In the genomic region with DNA sequence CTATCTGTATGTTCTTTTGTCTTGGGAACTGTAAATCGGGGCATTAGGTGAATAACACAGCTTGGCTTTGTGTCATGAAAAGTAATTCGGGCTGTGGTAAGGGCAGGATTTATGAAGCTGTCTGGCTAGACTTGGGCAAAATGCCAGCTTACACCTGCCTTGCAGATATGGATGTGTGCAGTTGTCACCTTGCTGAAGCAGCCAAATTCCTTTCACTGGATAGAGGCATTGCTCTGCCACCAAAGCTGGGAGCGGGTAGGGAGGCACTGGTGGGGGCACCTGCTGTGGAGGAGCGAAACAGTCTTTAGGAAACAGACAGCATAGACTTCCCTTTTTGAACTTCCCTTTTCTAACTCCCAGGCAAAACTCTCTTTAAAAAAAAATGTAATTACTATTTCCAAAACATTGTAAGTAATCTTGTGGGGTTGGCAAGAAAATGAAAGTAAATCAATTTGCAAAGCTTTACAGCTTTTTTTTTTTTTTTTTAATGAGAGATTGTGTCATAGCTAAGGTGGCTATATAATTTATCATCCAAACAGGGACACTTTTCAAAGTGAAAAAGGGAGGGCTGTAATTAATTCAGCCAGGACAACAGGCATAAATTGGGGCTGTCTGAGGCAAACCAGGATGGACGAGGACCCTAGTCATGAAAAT, we compare ENCODE assay signal across 8 cellular contexts.
A peak's percentile ranks its signal among the peaks of the same experiment; 100 is the strongest.
DNase-seq lines count a peak whose midpoint lies in the region; ATAC-seq and TF ChIP-seq lines count a peak whose summit lies in the region.

No MANE protein-coding gene starts in this region.

- H3K9me3 ChIP-seq in IMR-90 (ENCODE audit: control insufficient read depth, insufficient read depth, low read length) = no peaks in the 10 kb centered on the region
- H3K9me3 ChIP-seq in H9 (ENCODE audit: control insufficient read depth, low read depth, low read length) = no peaks in the 10 kb centered on the region

- no peaks in the 10 kb centered on the region for H3K79me2 ChIP-seq in H9 (ENCODE audit: insufficient read depth, low read length)

- no TSS peak for BruUV-seq in Calu3 (replicated peaks; lab: Mats Ljungman, UMichigan)
- no TSS peak for BruUV-seq in IMR-90 (replicated peaks; lab: Mats Ljungman, UMichigan)

- no peak for TF ChIP-seq RAD21 in IMR-90 (IDR thresholded peaks at IDR 0.05; ENCODE audit: low read length)

- H2AFZ ChIP-seq in IMR-90 (replicated peaks; ENCODE audit: low read length, poor library complexity) = no peak overlapping the region
- H2AFZ ChIP-seq in H9 (ENCODE audit: low read length) = no peak overlapping the region

- 57% methylated on average over 2 of the region's 5 CpGs; no CpG with 5 or more reads in 1 of the 2 experiments for WGBS in IMR-90 (ENCODE audit: extremely low coverage in 2 of 2, insufficient read length in 1 of 2), 2 experiments
- no CpG with 5 or more reads among the region's 5 CpGs for WGBS in H9 (ENCODE audit: extremely low coverage, insufficient read length, low lambda C conversion rate)

- H3K9ac ChIP-seq in IMR-90 (ENCODE audit: low read depth, low read length) (no peak overlapping the region), H9 (ENCODE audit: extremely low read depth, insufficient read length, low read length) (no peak overlapping the region)

- H2AK5ac ChIP-seq in IMR-90 (ENCODE audit: low read depth, low read length) = no peak overlapping the region
- no peak overlapping the region for H2AK5ac ChIP-seq in H9 (ENCODE audit: insufficient read length, low read length)

- no peak overlapping the region for H2BK12ac ChIP-seq in H9 (ENCODE audit: insufficient read length, low read depth, low read length)

- H2BK20ac ChIP-seq in IMR-90 (ENCODE audit: low read depth, low read length) (no peak overlapping the region), H9 (ENCODE audit: low read depth, low read length, poor library complexity, severe bottlenecking) (no peak overlapping the region)

- intact Hi-C loops in Calu3 (cut with micrococcal nuclease; ENCODE audit: unreplicated experiment) (loop anchor here (5.0 to 10.0 kb wide), 4 partner anchors 348 to 690 kb away; a partner anchor contains a TSS), IMR-90 (cut with micrococcal nuclease) (no loop called here)

- H3K4me1 ChIP-seq in IMR-90 (ENCODE audit: control insufficient read depth, insufficient read depth, low read length) = no peaks in the 10 kb centered on the region; the same call in 1 of the 2 replicates
- H3K4me1 ChIP-seq in H9 (ENCODE audit: insufficient read depth, low read length) = no peaks in the 10 kb centered on the region

- H3K4ac ChIP-seq in IMR-90 (ENCODE audit: low read depth, low read length) (no peak overlapping the region), H9 (ENCODE audit: low read depth, low read length) (no peak overlapping the region)

- no peak overlapping the region for H4K8ac ChIP-seq in IMR-90 (ENCODE audit: low read depth in 2 of 2, low read length in 2 of 2)
- no peak overlapping the region for H4K8ac ChIP-seq in H9 (replicated peaks; ENCODE audit: insufficient read length, low read depth, low read length)

- no peak overlapping the region for H2BK120ac ChIP-seq in IMR-90 (ENCODE audit: low read depth, low read length)
- no peak overlapping the region for H2BK120ac ChIP-seq in H9 (ENCODE audit: low read depth, low read length, poor library complexity, severe bottlenecking)

- H3K79me1 ChIP-seq in IMR-90 (ENCODE audit: low read depth in 1 of 2, low read length in 2 of 2) (no peaks in the 10 kb centered on the region), H9 (ENCODE audit: insufficient read depth, low read depth, low read length, poor library complexity, severe bottlenecking) (no peaks in the 10 kb centered on the region)

- H2BK15ac ChIP-seq in IMR-90 (ENCODE audit: low read depth, low read length) = no peak overlapping the region
- H2BK15ac ChIP-seq in H9 (ENCODE audit: low read depth, low read length) = no peak overlapping the region

- H3K9me1 ChIP-seq in IMR-90 (ENCODE audit: insufficient read depth, low read length) = no peaks in the 10 kb centered on the region

- no peak overlapping the region for H3T11ph ChIP-seq in H9 (ENCODE audit: low read length)

- CTCF ChIA-PET in Calu3 (lab: Charles Lee) = interaction anchor here (0.7 to 1.0 kb wide), 4 partner anchors 14 to 965 kb away, joined by 3 to 4 read pairs (median 4); no protein-coding TSS in a partner anchor
- CTCF ChIA-PET in IMR-90 (lab: Yijun Ruan, JAX) = no interaction called here

- dilution Hi-C loops in IMR-90 (cut with HindIII; ENCODE audit: low sequenced_read_pairs, unreplicated experiment) = no loop called here

- no peaks in the 10 kb centered on the region for H4K20me1 ChIP-seq in IMR-90 (ENCODE audit: insufficient read depth, low read length)
- no peaks in the 10 kb centered on the region for H4K20me1 ChIP-seq in H9 (ENCODE audit: control insufficient read depth, insufficient read depth, insufficient read length)

- H3K23ac ChIP-seq in IMR-90 (ENCODE audit: low read depth, low read length) (no peak overlapping the region), H9 (ENCODE audit: insufficient read length, low read depth, low read length) (no peak overlapping the region)

- no peak overlapping the region for H2AK9ac ChIP-seq in IMR-90 (replicated peaks; ENCODE audit: low read depth, low read length, poor library complexity)

- H3K36me3 Mint-ChIP-seq in Calu3 (ENCODE audit: insufficient read depth, unreplicated experiment) (peaks cover 5% of the 10 kb centered on the region), H9 (ENCODE audit: insufficient read depth in 1 of 3, low read depth in 3 of 3) (no peaks in the 10 kb centered on the region)
- H3K36me3 Mint-ChIP-seq in stimulated activated naive B cell treated with anti-CD40 and anti-IgM and Interleukin-4, amounts not matched to agents 10 μg/mL and 1 μg/mL and 100 μg/mL, for 72 hours = no peaks in the 10 kb centered on the region
- H3K36me3 Mint-ChIP-seq in natural killer cell treated with Interleukin-12 subunit alpha and Interleukin-12 subunit beta and Interleukin-15 and Interleukin-18, amount 100 ng/mL, for 72 hours = no peaks in the 10 kb centered on the region

- H2BK5ac ChIP-seq in IMR-90 (ENCODE audit: low read depth, low read length, poor library complexity, severe bottlenecking) (no peak overlapping the region), H9 (ENCODE audit: insufficient read length, low read length) (no peak overlapping the region)

- H3K56ac ChIP-seq in IMR-90 (ENCODE audit: extremely low read depth, insufficient read depth, low read length) (no peak overlapping the region), H9 (ENCODE audit: insufficient read length, low read depth, low read length) (no peak overlapping the region)

- no peak overlapping the region for H3K14ac ChIP-seq in IMR-90 (replicated peaks; ENCODE audit: low read depth, low read length)
- H3K14ac ChIP-seq in H9 (ENCODE audit: insufficient read depth, low read length) = no peak overlapping the region

- peak overlapping the region; percentile 64 for H3K4me3 Mint-ChIP-seq in Calu3 (ENCODE audit: low read depth, unreplicated experiment)
- H3K4me3 Mint-ChIP-seq in stimulated activated naive B cell treated with anti-CD40 and anti-IgM and Interleukin-4, amounts not matched to agents 10 μg/mL and 1 μg/mL and 100 μg/mL, for 72 hours = peak overlapping the region; percentile 77 to 85
- no peak overlapping the region for H3K4me3 Mint-ChIP-seq in H9
- no peak overlapping the region for H3K4me3 Mint-ChIP-seq in natural killer cell treated with Interleukin-12 subunit alpha and Interleukin-12 subunit beta and Interleukin-15 and Interleukin-18, amount 100 ng/mL, for 72 hours

- no peak overlapping the region for H3K4me3 ChIP-seq in IMR-90 (ENCODE audit: insufficient read depth, low read depth, low read length)

- no peak overlapping the region for H4K5ac ChIP-seq in IMR-90 (ENCODE audit: low read depth, low read length)
- H4K5ac ChIP-seq in H9 (ENCODE audit: insufficient read length, low read depth, low read length) = no peak overlapping the region

- no peaks in the 10 kb centered on the region for H3K36me3 ChIP-seq in IMR-90 (ENCODE audit: control insufficient read depth, insufficient read depth, low read length)

- TF ChIP-seq POLR2A in IMR-90 (IDR thresholded peaks at IDR 0.05; ENCODE audit: low read depth, low read length) = no peak

- in situ Hi-C loops in IMR-90 (cut with MboI; ENCODE audit: low sequenced_read_pairs) = no loop called here

- peaks cover 42% of the 10 kb centered on the region for H3K4me1 Mint-ChIP-seq in Calu3 (ENCODE audit: low read depth, unreplicated experiment)
- peaks cover 36 to 57% of the 10 kb centered on the region in 2 donors for H3K4me1 Mint-ChIP-seq in stimulated activated naive B cell treated with anti-CD40 and anti-IgM and Interleukin-4, amounts not matched to agents 10 μg/mL and 1 μg/mL and 100 μg/mL, for 72 hours
- peaks cover 2 to 6% of the 10 kb centered on the region in 2 experiments; a peak in 3 of 4 replicates for H3K4me1 Mint-ChIP-seq in H9
- H3K4me1 Mint-ChIP-seq in natural killer cell treated with Interleukin-12 subunit alpha and Interleukin-12 subunit beta and Interleukin-15 and Interleukin-18, amount 100 ng/mL, for 72 hours (ENCODE audit: low read depth in 2 of 2) = peaks cover 0 to 2% of the 10 kb centered on the region in 2 donors

- H3K27ac ChIP-seq in IMR-90 (ENCODE audit: insufficient read depth, low read length) = no peak overlapping the region
- no peak overlapping the region for H3K27ac ChIP-seq in epithelial cell of prostate
- H3K27ac ChIP-seq in H9 (ENCODE audit: insufficient read length, low read depth, low read length) = no peak overlapping the region

- H3K18ac ChIP-seq in IMR-90 (ENCODE audit: low read depth, low read length) = no peak overlapping the region
- H3K18ac ChIP-seq in H9 (ENCODE audit: insufficient read length, low read depth, low read length) = no peak overlapping the region

- H4K91ac ChIP-seq in IMR-90 (ENCODE audit: insufficient read depth, low read depth, low read length) = no peak overlapping the region
- no peak overlapping the region for H4K91ac ChIP-seq in H9 (ENCODE audit: insufficient read length, low read depth, low read length)

- H3K27me3 ChIP-seq in IMR-90 (ENCODE audit: control insufficient read depth, insufficient read depth, low read length) = no peaks in the 10 kb centered on the region; the same call in 1 of the 2 replicates
- no peaks in the 10 kb centered on the region for H3K27me3 ChIP-seq in H9 (ENCODE audit: insufficient read depth, low read length)

- H3K4me2 ChIP-seq in IMR-90 (ENCODE audit: low read depth, low read length) (peak overlapping the region; percentile 36; the same call in 1 of the 2 replicates), H9 (ENCODE audit: insufficient read depth, insufficient read length, low read length) (no peak overlapping the region)

- H3K27ac Mint-ChIP-seq in Calu3 (ENCODE audit: unreplicated experiment) = peak overlapping the region; percentile 81
- H3K27ac Mint-ChIP-seq in stimulated activated naive B cell treated with anti-CD40 and anti-IgM and Interleukin-4, amounts not matched to agents 10 μg/mL and 1 μg/mL and 100 μg/mL, for 72 hours = peak overlapping the region; percentile 61
- no peak overlapping the region for H3K27ac Mint-ChIP-seq in H9
- no peak overlapping the region for H3K27ac Mint-ChIP-seq in natural killer cell treated with Interleukin-12 subunit alpha and Interleukin-12 subunit beta and Interleukin-15 and Interleukin-18, amount 100 ng/mL, for 72 hours

- POLR2A ChIA-PET in IMR-90 (lab: Charles Lee; ENCODE audit: unreplicated experiment) = interaction anchor here (0.6 kb wide), 1 partner anchor 43 kb away, joined by 4 read pairs; no protein-coding TSS in a partner anchor

- no peaks in the 10 kb centered on the region for H3K23me2 ChIP-seq in H9 (ENCODE audit: insufficient read length, low read depth, low read length, poor library complexity, severe bottlenecking)

- H3K27me3 Mint-ChIP-seq in Calu3 (ENCODE audit: unreplicated experiment) = no peaks in the 10 kb centered on the region
- no peaks in the 10 kb centered on the region for H3K27me3 Mint-ChIP-seq in stimulated activated naive B cell treated with anti-CD40 and anti-IgM and Interleukin-4, amounts not matched to agents 10 μg/mL and 1 μg/mL and 100 μg/mL, for 72 hours
- H3K27me3 Mint-ChIP-seq in H9 (ENCODE audit: low read depth) = no peaks in the 10 kb centered on the region; the same call in 1 of the 2 replicates
- peaks cover 0 to 2% of the 10 kb centered on the region in 2 donors for H3K27me3 Mint-ChIP-seq in natural killer cell treated with Interleukin-12 subunit alpha and Interleukin-12 subunit beta and Interleukin-15 and Interleukin-18, amount 100 ng/mL, for 72 hours

- H3K9me3 Mint-ChIP-seq in Calu3 (ENCODE audit: low read depth, unreplicated experiment) = no peaks in the 10 kb centered on the region
- peaks cover 0 to 2% of the 10 kb centered on the region in 2 donors for H3K9me3 Mint-ChIP-seq in stimulated activated naive B cell treated with anti-CD40 and anti-IgM and Interleukin-4, amounts not matched to agents 10 μg/mL and 1 μg/mL and 100 μg/mL, for 72 hours
- no peaks in the 10 kb centered on the region; a peak in 1 of 5 replicates for H3K9me3 Mint-ChIP-seq in H9
- H3K9me3 Mint-ChIP-seq in natural killer cell treated with Interleukin-12 subunit alpha and Interleukin-12 subunit beta and Interleukin-15 and Interleukin-18, amount 100 ng/mL, for 72 hours = peaks cover 3% of the 10 kb centered on the region

- TF ChIP-seq CTCF in Calu3 (IDR thresholded peaks at IDR 0.05; ENCODE audit: unreplicated experiment) (no peak), IMR-90 (conservative IDR thresholded peaks at IDR 0.05; ENCODE audit: low read depth, low read length) (no peak), H9 (conservative IDR thresholded peaks at IDR 0.05) (no peak)

- peak; percentile 65 for ATAC-seq in GM21423 (IDR thresholded peaks at IDR 0.05; ENCODE audit: unreplicated experiment)
- no peak for ATAC-seq in IMR-90 (ENCODE audit: low read depth)
- peak; percentile 79 to 87 for ATAC-seq in stimulated activated naive B cell treated with anti-CD40 and anti-IgM and Interleukin-4, amounts not matched to agents 10 μg/mL and 1 μg/mL and 100 μg/mL, for 72 hours (replicated peaks)
- no peak for ATAC-seq in natural killer cell treated with Interleukin-12 subunit alpha and Interleukin-12 subunit beta and Interleukin-15 and Interleukin-18, amount 100 ng/mL, for 72 hours

- peak; percentile 77 for DNase-seq in Calu3
- DNase-seq in IMR-90 = no peak
- peak; percentile 84 for DNase-seq in NOMO-1 treated with dmso at 0.1 percent for 144 hours (lab: John Stamatoyannopoulos, UW; ENCODE audit: unreplicated experiment)
- peak; percentile 57 for DNase-seq in epithelial cell of prostate (ENCODE audit: low read depth, low spot score)
- peak; percentile 47 for DNase-seq in stimulated activated naive B cell treated with anti-CD40 and anti-IgM and Interleukin-4, amounts not matched to agents 10 μg/mL and 1 μg/mL and 100 μg/mL, for 72 hours
- DNase-seq in H9 = no peak
- no peak for DNase-seq in natural killer cell treated with Interleukin-12 subunit alpha and Interleukin-12 subunit beta and Interleukin-15 and Interleukin-18, amount 100 ng/mL, for 72 hours (ENCODE audit: low spot score)

Comparison
In these comparisons a context has a peak if more than half of its experiments do, and no peak if none do; other contexts are left out.
1. DNase-seq: peak in Calu3 (single experiment), NOMO-1 treated with dmso at 0.1 percent for 144 hours (single experiment), epithelial cell of prostate (single experiment) and stimulated activated naive B cell treated with anti-CD40 and anti-IgM and Interleukin-4, amounts not matched to agents 10 μg/mL and 1 μg/mL and 100 μg/mL, for 72 hours (single experiment); none in IMR-90 (single experiment), H9 (single experiment) and natural killer cell treated with Interleukin-12 subunit alpha and Interleukin-12 subunit beta and Interleukin-15 and Interleukin-18, amount 100 ng/mL, for 72 hours (single experiment).
2. H3K27ac Mint-ChIP-seq: peak in Calu3 (single experiment) and stimulated activated naive B cell treated with anti-CD40 and anti-IgM and Interleukin-4, amounts not matched to agents 10 μg/mL and 1 μg/mL and 100 μg/mL, for 72 hours (single experiment); none in H9 (0 of 3) and natural killer cell treated with Interleukin-12 subunit alpha and Interleukin-12 subunit beta and Interleukin-15 and Interleukin-18, amount 100 ng/mL, for 72 hours (0 of 2).
3. H3K4me3 Mint-ChIP-seq: peak in Calu3 (single experiment) and stimulated activated naive B cell treated with anti-CD40 and anti-IgM and Interleukin-4, amounts not matched to agents 10 μg/mL and 1 μg/mL and 100 μg/mL, for 72 hours (2 of 2); none in H9 (0 of 2) and natural killer cell treated with Interleukin-12 subunit alpha and Interleukin-12 subunit beta and Interleukin-15 and Interleukin-18, amount 100 ng/mL, for 72 hours (single experiment).
4. ATAC-seq: peak in GM21423 (single experiment) and stimulated activated naive B cell treated with anti-CD40 and anti-IgM and Interleukin-4, amounts not matched to agents 10 μg/mL and 1 μg/mL and 100 μg/mL, for 72 hours (2 of 2); none in IMR-90 (single experiment) and natural killer cell treated with Interleukin-12 subunit alpha and Interleukin-12 subunit beta and Interleukin-15 and Interleukin-18, amount 100 ng/mL, for 72 hours (0 of 2).